10 cellular contexts compared by ENCODE assay signal in the genomic region with DNA sequence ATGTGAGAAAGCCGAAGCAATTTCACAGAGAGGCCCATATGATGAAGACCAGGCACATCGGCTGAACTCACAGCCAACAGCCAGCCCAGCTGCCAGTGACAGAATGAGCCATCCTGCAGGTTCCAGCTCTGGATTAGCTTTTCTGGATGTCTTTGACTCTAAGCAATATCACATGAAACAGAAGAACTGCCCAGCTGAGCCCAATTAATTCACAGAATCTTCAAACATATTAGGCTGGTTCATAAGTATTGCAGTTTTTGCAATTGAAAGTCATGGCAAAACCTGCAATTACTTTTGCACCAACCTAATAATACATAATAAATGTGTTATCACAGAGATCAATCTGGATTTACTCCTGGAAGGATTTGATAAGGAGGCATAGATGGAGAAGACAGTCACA.
"Had no signal": no experiment of that assay in that cellular context is flagged by ENCODE, and none has a peak within 500 bp of the region (broad histone marks: within the 10 kb centered on the region; RNA-seq: fewer than 3 reads in every experiment).

No MANE protein-coding gene starts in this region.

- H3K9me3 ChIP-seq: HAP-1 had no signal

- DNase-seq: GM23248, GOT3, H7, H9, HCEC 1CT, HFFc6 had no signal

- H3K4me3 ChIP-seq: GM23248, HAP-1 had no signal

- H3K4me1 ChIP-seq: HAP-1 had no signal

- H3K9ac ChIP-seq: GM23248 had no signal

- FAIRE-seq: H1, H54 had no signal

- H3K27ac Mint-ChIP-seq: HFFc6 had no signal

- ATAC-seq: HCT116 had no signal

- H3K36me3 ChIP-seq: HAP-1 had no signal

- H3K27ac ChIP-seq: GM23248 had no signal

- H3K4me3 Mint-ChIP-seq: H9, HFFc6 had no signal

- H2AFZ ChIP-seq: GM23248 had no signal
